ENCODE assay signal across 2 cellular contexts in genomic region chr14:55448146-55448614, GRCh38.
TF ChIP-seq lines count a peak whose summit lies in the region.

No MANE protein-coding gene starts in this region.

TF ChIP-seq in IMR-90, 13 proteins besides CTCF, POLR2A, EP300 and RAD21:
- TF ChIP-seq FOS (IDR thresholded peaks at IDR 0.05; ENCODE audit: low read depth, low read length) (peak; percentile 91), RCOR1 (IDR thresholded peaks at IDR 0.05; ENCODE audit: insufficient replicate concordance, low read length) (peak; percentile 65), MAZ (IDR thresholded peaks at IDR 0.05; ENCODE audit: borderline replicate concordance, low read depth, low read length) (peak; percentile 85), MAFK (IDR thresholded peaks at IDR 0.05; ENCODE audit: low read depth, low read length) (no peak), SMC3 (IDR thresholded peaks at IDR 0.05; ENCODE audit: low read depth, low read length) (no peak), USF2 (IDR thresholded peaks at IDR 0.05; ENCODE audit: low read depth, low read length) (no peak), CHD1 (IDR thresholded peaks at IDR 0.05; ENCODE audit: low read depth, low read length) (no peak), RFX5 (IDR thresholded peaks at IDR 0.05; ENCODE audit: low read depth, low read length) (no peak), MXI1 (IDR thresholded peaks at IDR 0.05; ENCODE audit: borderline replicate concordance, low read depth, low read length) (no peak), BHLHE40 (IDR thresholded peaks at IDR 0.05; ENCODE audit: low read depth, low read length) (no peak; the same call in 1 of the 2 replicates), NFE2L2 (IDR thresholded peaks at IDR 0.05; ENCODE audit: low read depth, low read length) (peak; percentile 55), CEBPB (IDR thresholded peaks at IDR 0.05; ENCODE audit: low read depth, low read length) (no peak)
- TF ChIP-seq, protein P1, sequence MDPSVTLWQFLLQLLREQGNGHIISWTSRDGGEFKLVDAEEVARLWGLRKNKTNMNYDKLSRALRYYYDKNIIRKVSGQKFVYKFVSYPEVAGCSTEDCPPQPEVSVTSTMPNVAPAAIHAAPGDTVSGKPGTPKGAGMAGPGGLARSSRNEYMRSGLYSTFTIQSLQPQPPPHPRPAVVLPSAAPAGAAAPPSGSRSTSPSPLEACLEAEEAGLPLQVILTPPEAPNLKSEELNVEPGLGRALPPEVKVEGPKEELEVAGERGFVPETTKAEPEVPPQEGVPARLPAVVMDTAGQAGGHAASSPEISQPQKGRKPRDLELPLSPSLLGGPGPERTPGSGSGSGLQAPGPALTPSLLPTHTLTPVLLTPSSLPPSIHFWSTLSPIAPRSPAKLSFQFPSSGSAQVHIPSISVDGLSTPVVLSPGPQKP (IDR thresholded peaks at IDR 0.05; ENCODE audit: borderline replicate concordance, low read depth, low read length): no peak

TF ChIP-seq in K562, 482 proteins besides CTCF, POLR2A, EP300 and RAD21:
- TF ChIP-seq CBX2 (IDR thresholded peaks at IDR 0.05; ENCODE audit: insufficient read depth, low read length, poor library complexity, severe bottlenecking) (no peak), TSHZ1 (CRISPR knock-in tag; IDR thresholded peaks at IDR 0.05) (no peak), CREM (IDR thresholded peaks at IDR 0.05; ENCODE audit: low read depth) (no peak), LARP7 (IDR thresholded peaks at IDR 0.05) (no peak), ZNF695 (CRISPR knock-in tag; IDR thresholded peaks at IDR 0.05) (no peak), KDM4B (IDR thresholded peaks at IDR 0.05; ENCODE audit: borderline replicate concordance in 2 of 2, low read depth in 1 of 2) (no peak), PRPF4 (IDR thresholded peaks at IDR 0.05; ENCODE audit: insufficient read depth, low read depth, low read length, poor library complexity, severe bottlenecking) (no peak), HIVEP1 (CRISPR knock-in tag; IDR thresholded peaks at IDR 0.05) (no peak), PATZ1 (CRISPR knock-in tag; IDR thresholded peaks at IDR 0.05; ENCODE audit: borderline replicate concordance) (no peak), POLR2B (IDR thresholded peaks at IDR 0.05; ENCODE audit: low read depth, partially characterized antibody) (no peak), HES1 (IDR thresholded peaks at IDR 0.05; ENCODE audit: low read depth) (no peak), MBD2 (IDR thresholded peaks at IDR 0.05; ENCODE audit: borderline replicate concordance, low read depth) (no peak), ZBTB34 (CRISPR knock-in tag; IDR thresholded peaks at IDR 0.05) (no peak), PHF21A (IDR thresholded peaks at IDR 0.05; ENCODE audit: borderline replicate concordance, low read depth) (no peak), DIDO1 (tag; IDR thresholded peaks at IDR 0.05; ENCODE audit: low read depth) (no peak), POLR2AphosphoS2 (IDR thresholded peaks at IDR 0.05; ENCODE audit: low read length) (no peak)
- TF ChIP-seq, protein P2, sequence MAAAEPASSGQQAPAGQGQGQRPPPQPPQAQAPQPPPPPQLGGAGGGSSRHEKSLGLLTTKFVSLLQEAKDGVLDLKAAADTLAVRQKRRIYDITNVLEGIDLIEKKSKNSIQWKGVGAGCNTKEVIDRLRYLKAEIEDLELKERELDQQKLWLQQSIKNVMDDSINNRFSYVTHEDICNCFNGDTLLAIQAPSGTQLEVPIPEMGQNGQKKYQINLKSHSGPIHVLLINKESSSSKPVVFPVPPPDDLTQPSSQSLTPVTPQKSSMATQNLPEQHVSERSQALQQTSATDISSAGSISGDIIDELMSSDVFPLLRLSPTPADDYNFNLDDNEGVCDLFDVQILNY (CRISPR knock-in tag; IDR thresholded peaks at IDR 0.05): no peak
- TF ChIP-seq, protein P3, sequence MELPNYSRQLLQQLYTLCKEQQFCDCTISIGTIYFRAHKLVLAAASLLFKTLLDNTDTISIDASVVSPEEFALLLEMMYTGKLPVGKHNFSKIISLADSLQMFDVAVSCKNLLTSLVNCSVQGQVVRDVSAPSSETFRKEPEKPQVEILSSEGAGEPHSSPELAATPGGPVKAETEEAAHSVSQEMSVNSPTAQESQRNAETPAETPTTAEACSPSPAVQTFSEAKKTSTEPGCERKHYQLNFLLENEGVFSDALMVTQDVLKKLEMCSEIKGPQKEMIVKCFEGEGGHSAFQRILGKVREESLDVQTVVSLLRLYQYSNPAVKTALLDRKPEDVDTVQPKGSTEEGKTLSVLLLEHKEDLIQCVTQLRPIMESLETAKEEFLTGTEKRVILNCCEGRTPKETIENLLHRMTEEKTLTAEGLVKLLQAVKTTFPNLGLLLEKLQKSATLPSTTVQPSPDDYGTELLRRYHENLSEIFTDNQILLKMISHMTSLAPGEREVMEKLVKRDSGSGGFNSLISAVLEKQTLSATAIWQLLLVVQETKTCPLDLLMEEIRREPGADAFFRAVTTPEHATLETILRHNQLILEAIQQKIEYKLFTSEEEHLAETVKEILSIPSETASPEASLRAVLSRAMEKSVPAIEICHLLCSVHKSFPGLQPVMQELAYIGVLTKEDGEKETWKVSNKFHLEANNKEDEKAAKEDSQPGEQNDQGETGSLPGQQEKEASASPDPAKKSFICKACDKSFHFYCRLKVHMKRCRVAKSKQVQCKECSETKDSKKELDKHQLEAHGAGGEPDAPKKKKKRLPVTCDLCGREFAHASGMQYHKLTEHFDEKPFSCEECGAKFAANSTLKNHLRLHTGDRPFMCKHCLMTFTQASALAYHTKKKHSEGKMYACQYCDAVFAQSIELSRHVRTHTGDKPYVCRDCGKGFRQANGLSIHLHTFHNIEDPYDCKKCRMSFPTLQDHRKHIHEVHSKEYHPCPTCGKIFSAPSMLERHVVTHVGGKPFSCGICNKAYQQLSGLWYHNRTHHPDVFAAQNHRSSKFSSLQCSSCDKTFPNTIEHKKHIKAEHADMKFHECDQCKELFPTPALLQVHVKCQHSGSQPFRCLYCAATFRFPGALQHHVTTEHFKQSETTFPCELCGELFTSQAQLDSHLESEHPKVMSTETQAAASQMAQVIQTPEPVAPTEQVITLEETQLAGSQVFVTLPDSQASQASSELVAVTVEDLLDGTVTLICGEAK (IDR thresholded peaks at IDR 0.05): no peak
- TF ChIP-seq, protein P3 (CRISPR knock-in tag; IDR thresholded peaks at IDR 0.05): no peak
TF ChIP-seq in K562: peak in this region for 0.
